ENCODE assay signal across 1 cellular context in the genomic region with DNA sequence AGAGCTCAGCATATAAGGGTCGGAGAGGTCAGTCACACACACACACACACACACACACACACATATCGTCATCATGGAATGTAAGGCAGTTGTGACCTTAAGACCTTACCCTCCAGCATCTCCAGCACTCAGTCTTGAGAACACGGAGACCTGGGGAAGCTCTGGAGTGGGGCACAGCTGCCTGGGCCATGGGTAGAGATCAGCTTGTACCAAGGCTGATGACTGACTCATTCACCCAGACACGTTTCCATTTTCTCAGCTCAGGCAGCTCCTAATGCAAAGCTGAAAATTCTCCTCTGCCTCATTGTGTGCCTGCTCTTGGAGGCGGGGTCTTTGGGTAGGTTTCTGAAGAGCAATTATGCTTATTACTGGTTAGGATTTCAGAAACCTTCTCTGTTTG.
TF ChIP-seq lines count a peak whose summit lies in the region.

No MANE protein-coding gene starts in this region.

TF ChIP-seq in neural cell, 6 proteins besides CTCF, POLR2A, EP300 and RAD21:
- no peak for TF ChIP-seq SMC3 (conservative IDR thresholded peaks at IDR 0.05; ENCODE audit: poor library complexity)
